Comparison of ENCODE assay signal across 14 cellular contexts in the genomic region with DNA sequence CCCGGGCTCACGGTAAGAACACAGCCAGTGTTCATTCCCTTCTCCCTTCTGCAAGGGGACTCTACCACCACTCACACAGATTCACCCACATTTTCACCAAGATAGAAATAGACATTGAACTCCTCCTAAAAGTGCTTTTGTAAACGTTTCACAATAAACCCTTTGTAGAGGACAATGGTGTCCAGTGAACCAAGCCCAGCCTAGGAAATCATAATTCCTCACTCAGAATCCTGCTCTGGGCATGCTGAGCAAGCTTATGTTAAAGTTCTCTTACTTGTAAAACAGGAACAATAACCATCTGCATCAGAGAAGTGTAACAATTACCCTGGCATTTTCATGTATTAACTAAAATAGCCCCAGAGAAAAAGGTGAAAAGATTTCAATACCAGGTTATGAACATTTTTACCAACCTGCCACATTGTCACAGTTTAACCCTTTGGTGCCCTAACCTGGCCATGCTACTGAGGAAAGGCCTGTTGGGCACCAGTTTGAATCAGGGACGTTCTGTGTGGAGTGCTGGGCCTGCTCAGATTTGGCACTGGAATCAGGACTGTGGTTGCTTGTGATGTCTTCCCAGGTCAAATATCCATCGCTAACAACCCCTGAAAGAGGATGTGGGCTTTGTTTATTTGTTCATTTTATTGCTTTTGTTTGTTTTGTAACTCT. TPM values are rescaled to one million over a fixed set of nuclear protein-coding genes. Genes with fewer than 3 reads are reported as not detected.
A peak's percentile ranks its signal among the peaks of the same experiment; 100 is the strongest.
DNase-seq lines count a peak whose midpoint lies in the region; ATAC-seq and TF ChIP-seq lines count a peak whose summit lies in the region.
"Had no signal": no experiment of that assay in that cellular context is flagged by ENCODE, and none has a peak within 500 bp of the region (broad histone marks: within the 10 kb centered on the region; RNA-seq: fewer than 3 reads in every experiment).

No MANE protein-coding gene starts in this region.

- no peaks in the 10 kb centered on the region for H3K27me3 ChIP-seq in BE2C
- H3K27me3 ChIP-seq: pancreas had no signal

- H3K9me3 ChIP-seq in BE2C, result no peaks in the 10 kb centered on the region
- H3K9me3 ChIP-seq: pancreas had no signal

- no peaks in the 10 kb centered on the region for H3K27me3 Mint-ChIP-seq in T-helper 1 cell treated with Interleukin-12 subunit alpha and Interleukin-12 subunit beta and Interleukin-4 antibody, amounts not matched to agents 30 μg/mL and 1 μg/mL, for 36 hours (ENCODE audit: low read depth)
- H3K27me3 Mint-ChIP-seq in activated CD4-positive, alpha-beta memory T cell treated with anti-CD3 and anti-CD28 coated beads for 36 hours, result no peaks in the 10 kb centered on the region
- H3K27me3 Mint-ChIP-seq: CD8-positive, alpha-beta memory T cell; IgD-negative memory B cell had no signal

- DNase-seq in T-helper 1 cell, result no peak
- DNase-seq in activated CD4-positive, alpha-beta memory T cell treated with anti-CD3 and anti-CD28 coated beads for 36 hours, result no peak
- peak; percentile 86 for DNase-seq in foreskin melanocyte
- DNase-seq in sciatic nerve (ENCODE audit: low spot score), result no peak
- DNase-seq in OCI-M1 (lab: John Stamatoyannopoulos, UW), result no peak
- DNase-seq in BE2C, result no peak
- DNase-seq: activated T-cell treated with anti-CD3 and anti-CD28 coated beads, Interleukin-2, amount 50 U/mL, for 1 hour; CD8-positive, alpha-beta memory T cell; mesendoderm; NCI-H1417 treated with DMSO at 0.1 percent for 48 hours; pancreas had no signal

- CTCF ChIA-PET in activated CD4-positive, alpha-beta memory T cell treated with anti-CD3 and anti-CD28 coated beads for 36 hours (lab: Charles Lee), result no interaction called here

- POLR2A ChIA-PET in activated CD4-positive, alpha-beta memory T cell treated with anti-CD3 and anti-CD28 coated beads for 36 hours (lab: Charles Lee), result interaction anchor here (0.7 kb wide), 1 partner anchor 34 kb away, joined by 3 read pairs; no protein-coding TSS in a partner anchor

- H3K4me1 Mint-ChIP-seq in T-helper 1 cell treated with Interleukin-12 subunit alpha and Interleukin-12 subunit beta and Interleukin-4 antibody, amounts not matched to agents 30 μg/mL and 1 μg/mL, for 36 hours (ENCODE audit: low read depth), result peaks cover 44% of the 10 kb centered on the region
- peaks cover 46% of the 10 kb centered on the region for H3K4me1 Mint-ChIP-seq in activated CD4-positive, alpha-beta memory T cell treated with anti-CD3 and anti-CD28 coated beads for 36 hours (ENCODE audit: low read depth)

- no peak for TF ChIP-seq CTCF in BE2C (IDR thresholded peaks at IDR 0.05; ENCODE audit: low read depth, low read length)

- ATAC-seq in sciatic nerve (peak; percentile 73), GM21619 (IDR thresholded peaks at IDR 0.05; ENCODE audit: unreplicated experiment) (no peak)

- H3K4me3 Mint-ChIP-seq in T-helper 1 cell treated with Interleukin-12 subunit alpha and Interleukin-12 subunit beta and Interleukin-4 antibody, amounts not matched to agents 30 μg/mL and 1 μg/mL, for 36 hours, result no peak overlapping the region
- H3K4me3 Mint-ChIP-seq in activated CD4-positive, alpha-beta memory T cell treated with anti-CD3 and anti-CD28 coated beads for 36 hours, result no peak overlapping the region
- H3K4me3 Mint-ChIP-seq: CD8-positive, alpha-beta memory T cell; IgD-negative memory B cell had no signal

- intact Hi-C loops in activated CD4-positive, alpha-beta memory T cell treated with anti-CD3 and anti-CD28 coated beads for 36 hours (cut with micrococcal nuclease), result loop anchor here (5.0 to 10.0 kb wide), 2 partner anchors 162 to 535 kb away; a partner anchor contains a TSS
- intact Hi-C loops in sciatic nerve (cut with DNase I), result no loop called here

- no peaks in the 10 kb centered on the region for H3K9me3 Mint-ChIP-seq in T-helper 1 cell treated with Interleukin-12 subunit alpha and Interleukin-12 subunit beta and Interleukin-4 antibody, amounts not matched to agents 30 μg/mL and 1 μg/mL, for 36 hours
- no peaks in the 10 kb centered on the region for H3K9me3 Mint-ChIP-seq in activated CD4-positive, alpha-beta memory T cell treated with anti-CD3 and anti-CD28 coated beads for 36 hours
- H3K9me3 Mint-ChIP-seq: CD8-positive, alpha-beta memory T cell; IgD-negative memory B cell had no signal

- no peaks in the 10 kb centered on the region for H3K4me1 ChIP-seq in BE2C
- H3K4me1 ChIP-seq: pancreas had no signal

- peak overlapping the region; percentile 22 for H3K27ac Mint-ChIP-seq in T-helper 1 cell treated with Interleukin-12 subunit alpha and Interleukin-12 subunit beta and Interleukin-4 antibody, amounts not matched to agents 30 μg/mL and 1 μg/mL, for 36 hours
- peak overlapping the region; percentile 62 for H3K27ac Mint-ChIP-seq in activated CD4-positive, alpha-beta memory T cell treated with anti-CD3 and anti-CD28 coated beads for 36 hours

- H3K36me3 ChIP-seq in BE2C, result no peaks in the 10 kb centered on the region
- H3K36me3 ChIP-seq: pancreas had no signal

- no peak overlapping the region for H3K4me3 ChIP-seq in BE2C (ENCODE audit: low read depth, low read length)
- H3K4me3 ChIP-seq: pancreas had no signal

- H3K36me3 Mint-ChIP-seq in T-helper 1 cell treated with Interleukin-12 subunit alpha and Interleukin-12 subunit beta and Interleukin-4 antibody, amounts not matched to agents 30 μg/mL and 1 μg/mL, for 36 hours (ENCODE audit: low read depth), result peaks cover 8% of the 10 kb centered on the region
- peaks cover 15% of the 10 kb centered on the region for H3K36me3 Mint-ChIP-seq in activated CD4-positive, alpha-beta memory T cell treated with anti-CD3 and anti-CD28 coated beads for 36 hours
- H3K36me3 Mint-ChIP-seq: CD8-positive, alpha-beta memory T cell; IgD-negative memory B cell had no signal

RNA-seq across cellular contexts. Expression of a gene that starts 22.5 kb away (rescaled TPM):
- total RNA-seq in activated CD4-positive, alpha-beta memory T cell treated with anti-CD3 and anti-CD28 coated beads for 36 hours, result 100 to 1,000 TPM; 535 to 552 TPM
- total RNA-seq in sciatic nerve, result 87.7 TPM
- polyA plus RNA-seq in BE2C (2012; ENCODE audit: insufficient read depth, insufficient read length, low read depth), result 73.5 TPM

RNA-seq across cellular contexts. Expression of a gene that starts 56.6 kb away (rescaled TPM):
- 10 to 100 TPM; 77.8 to 83.9 TPM for total RNA-seq in activated CD4-positive, alpha-beta memory T cell treated with anti-CD3 and anti-CD28 coated beads for 36 hours
- total RNA-seq in sciatic nerve, result 164 TPM
- polyA plus RNA-seq in BE2C (2012; ENCODE audit: insufficient read depth, insufficient read length, low read depth), result 19.7 TPM
